Comparison of ENCODE assay signal across 8 cellular contexts in genomic region chr4:105520819-105521790, GRCh38. TPM values are rescaled to one million over a fixed set of nuclear protein-coding genes. Genes with fewer than 3 reads are reported as not detected.
DNase-seq lines count a peak whose midpoint lies in the region; ATAC-seq and TF ChIP-seq lines count a peak whose summit lies in the region.

No MANE protein-coding gene starts in this region.

- H3K36me3 ChIP-seq in OCI-LY1 (ENCODE audit: insufficient read depth, low read length) (no peaks in the 10 kb centered on the region), mesenchymal stem cell (ENCODE audit: control insufficient read depth in 1 of 2, insufficient read depth in 2 of 2, low read depth in 1 of 2, low read length in 2 of 2) (no peaks in the 10 kb centered on the region), ovary (no peaks in the 10 kb centered on the region)

- H3K14ac ChIP-seq in mesenchymal stem cell (ENCODE audit: low read length in 2 of 2), result no peak overlapping the region

- no peak overlapping the region for H2BK12ac ChIP-seq in mesenchymal stem cell (ENCODE audit: low read length in 2 of 2)

- peak; percentile 68 for ATAC-seq in GM19372 (IDR thresholded peaks at IDR 0.05; ENCODE audit: low read depth, unreplicated experiment)
- peak; percentile 70 for ATAC-seq in HG03521 (IDR thresholded peaks at IDR 0.05; ENCODE audit: unreplicated experiment)

- no peak overlapping the region for H2BK5ac ChIP-seq in mesenchymal stem cell (ENCODE audit: low read depth, low read length, poor library complexity, severe bottlenecking)

- H3K9ac ChIP-seq in OCI-LY1 (ENCODE audit: low read length) (no peak overlapping the region), mesenchymal stem cell (ENCODE audit: low read length) (no peak overlapping the region)

- no peak overlapping the region for H2BK15ac ChIP-seq in mesenchymal stem cell (ENCODE audit: low read depth, poor library complexity, severe bottlenecking)

- H3K27me3 ChIP-seq in OCI-LY1 (ENCODE audit: insufficient read depth, low read length) (no peaks in the 10 kb centered on the region), mesenchymal stem cell (ENCODE audit: control insufficient read depth in 1 of 2, insufficient read depth in 1 of 2, low read length in 2 of 2) (no peaks in the 10 kb centered on the region), ovary (no peaks in the 10 kb centered on the region)

- H4K8ac ChIP-seq in mesenchymal stem cell (ENCODE audit: low read length), result no peak overlapping the region

- TF ChIP-seq EP300 in ovary (IDR thresholded peaks at IDR 0.05), result no peak

- H4K91ac ChIP-seq in mesenchymal stem cell (ENCODE audit: low read length), result no peak overlapping the region

- peak; percentile 46 for DNase-seq in EH (ENCODE audit: low read depth)
- peak; percentile 49 for DNase-seq in ecto neural progenitor cell (ENCODE audit: low spot score)
- peak; percentile 58 for DNase-seq in mesenchymal stem cell
- DNase-seq in ovary, result no peak
- no peak for DNase-seq in activated naive CD4-positive, alpha-beta T cell (lab: John Stamatoyannopoulos, UW)

- no peak overlapping the region for H3K18ac ChIP-seq in mesenchymal stem cell (ENCODE audit: low read depth in 1 of 2, low read length in 2 of 2)

- H3K79me1 ChIP-seq in mesenchymal stem cell (replicated peaks; ENCODE audit: low read length, poor library complexity, severe bottlenecking), result no peaks in the 10 kb centered on the region

- no peak for TF ChIP-seq POLR2A in ovary (IDR thresholded peaks at IDR 0.05)

- no peaks in the 10 kb centered on the region for H3K9me3 ChIP-seq in OCI-LY1 (ENCODE audit: low read length)
- H3K9me3 ChIP-seq in mesenchymal stem cell (ENCODE audit: control insufficient read depth, low read length), result no peaks in the 10 kb centered on the region
- peaks cover 0 to 2% of the 10 kb centered on the region in 2 donors for H3K9me3 ChIP-seq in ovary

- no peak overlapping the region for H2AFZ ChIP-seq in OCI-LY1 (ENCODE audit: low read length)
- no peak overlapping the region for H2AFZ ChIP-seq in mesenchymal stem cell (ENCODE audit: low read depth, low read length)

- no peak overlapping the region for H2BK120ac ChIP-seq in mesenchymal stem cell (ENCODE audit: low read depth, low read length)

- H3K4me1 ChIP-seq in OCI-LY1 (ENCODE audit: insufficient read depth, low read length, severe bottlenecking) (no peaks in the 10 kb centered on the region), mesenchymal stem cell (ENCODE audit: control insufficient read depth, insufficient read depth, low read depth, low read length) (no peaks in the 10 kb centered on the region), ovary (ENCODE audit: insufficient read depth) (no peaks in the 10 kb centered on the region)

- TF ChIP-seq CTCF in OCI-LY1 (IDR thresholded peaks at IDR 0.05; ENCODE audit: low read length) (peak; percentile 87), ovary (IDR thresholded peaks at IDR 0.05) (no peak)

- no peaks in the 10 kb centered on the region for H3F3A ChIP-seq in OCI-LY1 (ENCODE audit: insufficient read depth, low read length)

- no peaks in the 10 kb centered on the region for H3K79me2 ChIP-seq in OCI-LY1 (ENCODE audit: insufficient read depth, low read length)

- H3K27ac ChIP-seq in OCI-LY1 (ENCODE audit: low read depth, low read length, poor library complexity, severe bottlenecking), result no peak overlapping the region
- no peak overlapping the region for H3K27ac ChIP-seq in mesenchymal stem cell (ENCODE audit: low read length, poor library complexity, severe bottlenecking)
- no peak overlapping the region for H3K27ac ChIP-seq in ovary

- WGBS in mesenchymal stem cell, result no CpG with 5 or more reads among the region's 3 CpGs
- WGBS in ovary, 3 donors, result 11 to 26% (median 11%) methylated on average over 3 of the region's 3 CpGs

- H3K4me2 ChIP-seq in OCI-LY1 (ENCODE audit: low read length) (no peak overlapping the region), mesenchymal stem cell (ENCODE audit: low read length, poor library complexity, severe bottlenecking) (no peak overlapping the region)

- H3K4ac ChIP-seq in mesenchymal stem cell (ENCODE audit: low read depth in 1 of 2, low read length in 2 of 2), result no peak overlapping the region

- H3K23ac ChIP-seq in mesenchymal stem cell (ENCODE audit: low read length in 2 of 2), result no peak overlapping the region

- no peaks in the 10 kb centered on the region for H4K20me1 ChIP-seq in OCI-LY1 (ENCODE audit: insufficient read depth, low read length)

- intact Hi-C loops in ovary (cut with DNase I), result loop anchor here in 1 of 4 donors (10.0 kb wide), 1 partner anchor 144 kb away; no protein-coding TSS in a partner anchor

- no peak overlapping the region for H2AK5ac ChIP-seq in mesenchymal stem cell (ENCODE audit: low read length, severe bottlenecking)

- no peaks in the 10 kb centered on the region for H3K9me2 ChIP-seq in OCI-LY1 (ENCODE audit: low read depth, low read length)

- H3K4me3 ChIP-seq in OCI-LY1 (ENCODE audit: low read depth, low read length, poor library complexity, severe bottlenecking) (no peak overlapping the region), mesenchymal stem cell (ENCODE audit: insufficient read depth in 1 of 2, low read depth in 1 of 2, low read length in 2 of 2) (no peak overlapping the region), ovary (no peak overlapping the region)

RNA-seq across cellular contexts. Expression of gene ARHGEF38, which starts 31.3 kb away (rescaled TPM):
- not detected for polyA plus RNA-seq in mesenchymal stem cell (2013, experiment 1 of 2)
- not detected for polyA plus RNA-seq in mesenchymal stem cell (2013, experiment 2 of 2)
- total RNA-seq in ovary, result 1 to 10 TPM in 1 of 7 donors, under 1 TPM in 3, not detected in 3; 0.12 to 1.3 (median 0.24) TPM
- not detected for polyA plus RNA-seq in ovary

RNA-seq across cellular contexts. Expression of gene PPA2, which starts 47.2 kb away (rescaled TPM):
- polyA plus RNA-seq in mesenchymal stem cell (2013, experiment 1 of 2), result 101 TPM
- 119 TPM for polyA plus RNA-seq in mesenchymal stem cell (2013, experiment 2 of 2)
- 100 to 1,000 TPM in 2 of 7 donors, 10 to 100 TPM in 5; 53.5 to 127 (median 65.6) TPM for total RNA-seq in ovary
- 10 to 100 TPM; 43.8 to 71.7 TPM for polyA plus RNA-seq in ovary

Comparison
In these comparisons a context has a peak if more than half of its experiments do, and no peak if none do; other contexts are left out.
1. DNase-seq: peak in EH (single experiment), ecto neural progenitor cell (single experiment) and mesenchymal stem cell (single experiment); none in ovary (0 of 5) and activated naive CD4-positive, alpha-beta T cell (0 of 4).